In the genomic region with DNA sequence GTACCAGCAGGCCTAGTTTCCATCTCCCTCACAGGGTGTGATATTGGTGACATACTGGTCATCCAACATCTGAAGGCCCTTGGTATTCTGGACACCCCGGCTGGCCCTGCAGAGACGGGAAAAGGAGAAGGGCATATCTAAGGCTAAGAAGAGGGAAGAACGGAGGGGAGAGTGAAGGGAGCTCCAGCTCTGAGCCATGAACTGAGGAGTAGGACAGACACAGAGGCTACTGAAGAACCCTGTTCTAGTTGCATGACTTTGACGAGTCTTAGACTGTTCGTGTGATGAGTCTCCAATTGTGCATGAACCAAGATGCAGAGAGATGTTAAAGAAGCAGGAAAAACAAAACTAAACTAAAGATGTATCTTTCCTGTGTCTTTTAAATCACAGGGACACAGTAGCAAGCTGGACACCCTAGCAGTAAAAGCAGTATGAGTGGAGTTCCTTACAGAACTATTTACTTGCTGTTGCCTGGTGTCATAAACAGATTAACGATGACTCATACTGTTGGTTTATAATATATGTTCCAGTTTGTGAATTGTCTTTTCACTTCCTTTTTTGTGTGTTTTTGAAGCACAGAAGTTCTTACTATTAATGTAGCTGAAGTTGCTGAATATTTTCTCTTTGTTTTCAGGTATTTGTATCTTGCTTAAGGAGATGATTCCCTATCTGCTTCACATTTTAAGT, we compare ENCODE assay signal across 8 cellular contexts. TPM values are rescaled to one million over a fixed set of nuclear protein-coding genes. Genes with fewer than 3 reads are reported as not detected.
A peak's percentile ranks its signal among the peaks of the same experiment; 100 is the strongest.
DNase-seq lines count a peak whose midpoint lies in the region; ATAC-seq and TF ChIP-seq lines count a peak whose summit lies in the region.

No MANE protein-coding gene starts in this region.

- peaks cover 16 to 29% of the 10 kb centered on the region in 2 donors for H3K4me1 Mint-ChIP-seq in effector memory CD8-positive, alpha-beta T cell (ENCODE audit: low read depth in 2 of 2)
- peaks cover 4 to 35% (median 11%) of the 10 kb centered on the region in 4 donors for H3K4me1 Mint-ChIP-seq in naive thymus-derived CD8-positive, alpha-beta T cell

- peak overlapping the region in 1 of 2 donors; percentile 15 for H3K4me3 Mint-ChIP-seq in effector memory CD8-positive, alpha-beta T cell
- peak overlapping the region in 1 of 10 donors; percentile 8 for H3K4me3 Mint-ChIP-seq in naive thymus-derived CD8-positive, alpha-beta T cell

- H3K27ac Mint-ChIP-seq in effector memory CD8-positive, alpha-beta T cell: peak overlapping the region; percentile 83 to 96
- H3K27ac Mint-ChIP-seq in naive thymus-derived CD8-positive, alpha-beta T cell: peak overlapping the region in 2 of 10 donors; percentile 34 to 66

- no peak overlapping the region for H2AK5ac ChIP-seq in trophoblast cell (ENCODE audit: low read length)

- H3K14ac ChIP-seq in trophoblast cell (ENCODE audit: low read length): no peak overlapping the region

- POLR2A ChIA-PET in naive thymus-derived CD8-positive, alpha-beta T cell (lab: Charles Lee): no interaction called here

- no peaks in the 10 kb centered on the region for H3K79me2 ChIP-seq in trophoblast cell (ENCODE audit: control insufficient read depth, insufficient read depth, low read length, poor library complexity)

- TF ChIP-seq CTCF in NB4 (IDR thresholded peaks at IDR 0.05; ENCODE audit: low read depth, low read length) (no peak), dorsolateral prefrontal cortex (IDR thresholded peaks at IDR 0.05 in 54 of 56, conservative IDR thresholded peaks at IDR 0.05 in 2 of 56; ENCODE audit: low read depth in 1 of 56, partially characterized antibody in 56 of 56) (no peak)

- H2AFZ ChIP-seq in trophoblast cell (ENCODE audit: insufficient read depth, low read length, poor library complexity): no peak overlapping the region

- H2BK12ac ChIP-seq in trophoblast cell (ENCODE audit: low read length): no peak overlapping the region

- H3K9me3 ChIP-seq in trophoblast cell (ENCODE audit: insufficient read depth, low read depth, low read length): no peaks in the 10 kb centered on the region

- peak; percentile 92 for DNase-seq in NB4 (ENCODE audit: low read depth)
- DNase-seq in effector memory CD8-positive, alpha-beta T cell: no peak
- DNase-seq in trophoblast cell: peak in 1 of 2 donors; percentile 63
- DNase-seq in naive thymus-derived CD8-positive, alpha-beta T cell: no peak
- no peak for DNase-seq in COR-L47 (lab: John Stamatoyannopoulos, UW)
- DNase-seq in dorsolateral prefrontal cortex: no peak

- H2BK120ac ChIP-seq in trophoblast cell (ENCODE audit: insufficient read depth, low read length, poor library complexity): no peak overlapping the region

- no peaks in the 10 kb centered on the region for H3K4me1 ChIP-seq in trophoblast cell (ENCODE audit: control insufficient read depth in 1 of 2, insufficient read depth in 2 of 2, low read length in 2 of 2)

- H3K79me1 ChIP-seq in trophoblast cell (ENCODE audit: low read length): peaks cover 1% of the 10 kb centered on the region

- peak overlapping the region; percentile 33 for H3K18ac ChIP-seq in trophoblast cell (ENCODE audit: low read length)

- no peaks in the 10 kb centered on the region for H3K27me3 Mint-ChIP-seq in effector memory CD8-positive, alpha-beta T cell
- no peaks in the 10 kb centered on the region for H3K27me3 Mint-ChIP-seq in naive thymus-derived CD8-positive, alpha-beta T cell

- no peak overlapping the region for H4K8ac ChIP-seq in trophoblast cell (ENCODE audit: low read depth, low read length)

- H3K27me3 ChIP-seq in trophoblast cell (ENCODE audit: insufficient read depth, low read length): no peaks in the 10 kb centered on the region
- no peaks in the 10 kb centered on the region for H3K27me3 ChIP-seq in dorsolateral prefrontal cortex

- H3K36me3 Mint-ChIP-seq in effector memory CD8-positive, alpha-beta T cell (ENCODE audit: insufficient read depth): no peaks in the 10 kb centered on the region
- peaks cover 0 to 3% (median 0%) of the 10 kb centered on the region in 3 donors for H3K36me3 Mint-ChIP-seq in naive thymus-derived CD8-positive, alpha-beta T cell

- ATAC-seq in GM18519 (IDR thresholded peaks at IDR 0.05; ENCODE audit: low FRiP score, unreplicated experiment) (peak; percentile 99), HG02588 (IDR thresholded peaks at IDR 0.05; ENCODE audit: unreplicated experiment) (peak; percentile 100)
- ATAC-seq in effector memory CD8-positive, alpha-beta T cell (replicated peaks): peak; percentile 94
- no peak for ATAC-seq in naive thymus-derived CD8-positive, alpha-beta T cell

- H2BK5ac ChIP-seq in trophoblast cell (ENCODE audit: low read depth, low read length, poor library complexity): no peak overlapping the region

- H3K4me3 ChIP-seq in NB4 (ENCODE audit: low read depth, low read length): no peak overlapping the region
- no peak overlapping the region for H3K4me3 ChIP-seq in trophoblast cell (ENCODE audit: low read depth, low read length)
- no peak overlapping the region for H3K4me3 ChIP-seq in dorsolateral prefrontal cortex

- H3K23ac ChIP-seq in trophoblast cell (ENCODE audit: low read length): no peak overlapping the region

- no peak overlapping the region for H3K4me2 ChIP-seq in trophoblast cell (ENCODE audit: low read length)

- intact Hi-C loops in dorsolateral prefrontal cortex (cut with DNase I): no loop called here

- no peak overlapping the region for H4K91ac ChIP-seq in trophoblast cell (ENCODE audit: low read depth, low read length)

- no peak overlapping the region for H3K4ac ChIP-seq in trophoblast cell (ENCODE audit: low read depth, low read length)

- no peaks in the 10 kb centered on the region for H3K36me3 ChIP-seq in trophoblast cell (ENCODE audit: control insufficient read depth in 1 of 2, insufficient read depth in 2 of 2, low read length in 2 of 2)

- no peak overlapping the region for H3K9ac ChIP-seq in trophoblast cell (ENCODE audit: low read length)

- H3K9me3 Mint-ChIP-seq in effector memory CD8-positive, alpha-beta T cell: no peaks in the 10 kb centered on the region
- H3K9me3 Mint-ChIP-seq in naive thymus-derived CD8-positive, alpha-beta T cell: peaks cover 0 to 10% (median 0%) of the 10 kb centered on the region in 9 donors

- TF ChIP-seq POLR2A in NB4 (IDR thresholded peaks at IDR 0.05; ENCODE audit: extremely low read depth, insufficient read length): no peak

- WGBS in trophoblast cell (ENCODE audit: extremely low coverage, insufficient coverage, insufficient read length): no CpG with 5 or more reads among the region's 6 CpGs

- H4K12ac ChIP-seq in trophoblast cell (ENCODE audit: low read depth, low read length): no peak overlapping the region

- no peak overlapping the region for H3K27ac ChIP-seq in trophoblast cell (ENCODE audit: low read depth, low read length)
- peak overlapping the region in 6 of 59 donors; percentile 21 to 52 (median 26) for H3K27ac ChIP-seq in dorsolateral prefrontal cortex

RNA-seq across cellular contexts. Expression of a gene that starts 15.5 kb away (rescaled TPM):
- 200 and 227 TPM in 2 replicates for polyA plus RNA-seq in trophoblast cell (2013)
- total RNA-seq in naive thymus-derived CD8-positive, alpha-beta T cell: under 1 TPM in 1 of 2 experiments, not detected in 1; 0.70 TPM
- under 1 TPM; 0.26 to 0.93 (median 0.50) TPM for polyA plus RNA-seq in naive thymus-derived CD8-positive, alpha-beta T cell
- 10 to 100 TPM; 10.6 to 57.4 (median 37.9) TPM for total RNA-seq in dorsolateral prefrontal cortex

Comparison
In these comparisons a context has a peak if more than half of its experiments do, and no peak if none do; other contexts are left out.
1. ATAC-seq: peak in GM18519 (single experiment), HG02588 (single experiment) and effector memory CD8-positive, alpha-beta T cell (single experiment); none in naive thymus-derived CD8-positive, alpha-beta T cell (0 of 2).
2. RNA of a gene that starts 15.5 kb away (total RNA-seq): 10.6 to 57.4 TPM in dorsolateral prefrontal cortex; 0.70 TPM in naive thymus-derived CD8-positive, alpha-beta T cell; every median in the first group is over 4 times any median in the second.